Comparison of ENCODE assay signal across 11 cellular contexts in genomic region chr9:128396970-128397613, GRCh38. TPM values are rescaled to one million over a fixed set of nuclear protein-coding genes. Genes with fewer than 3 reads are reported as not detected.
DNase-seq lines count a peak whose midpoint lies in the region; ATAC-seq, FAIRE-seq and TF ChIP-seq lines count a peak whose summit lies in the region.
"Had no signal": no experiment of that assay in that cellular context is flagged by ENCODE, and none has a peak within 500 bp of the region (broad histone marks: within the 10 kb centered on the region; RNA-seq: fewer than 3 reads in every experiment).

No MANE protein-coding gene starts in this region.

- TF ChIP-seq CTCF in A549 (IDR thresholded peaks at IDR 0.05), result no peak
- no peak for TF ChIP-seq CTCF in NB4 (IDR thresholded peaks at IDR 0.05; ENCODE audit: low read depth, low read length)
- TF ChIP-seq CTCF in coronary artery (IDR thresholded peaks at IDR 0.05), result no peak
- no peak for TF ChIP-seq CTCF in lower lobe of right lung (IDR thresholded peaks at IDR 0.05)

- DNase-seq in A549 (ENCODE audit: low read depth in 1 of 2, low spot score in 1 of 2) (no peak), NB4 (ENCODE audit: low read depth) (peak; percentile 69), coronary artery (ENCODE audit: low spot score) (no peak), lower lobe of right lung (no peak), NCI-H1105 treated with DMSO at 0.1 percent for 48 hours (lab: John Stamatoyannopoulos, UW) (no peak), cerebellum (ENCODE audit: low spot score) (no peak)
- no peak for DNase-seq in stimulated activated naive CD8-positive, alpha-beta T cell treated with anti-CD3 and anti-CD28 coated beads, Interleukin-15, Interleukin-2, amounts not matched to agents 100 U/mL and 50 U/mL, for 24 hours
- DNase-seq: activated CD8-positive, alpha-beta T cell treated with anti-CD3 and anti-CD28 coated beads, Interleukin-2, amount 10 ng/mL, durations not matched to agents 7 days and 5 days; NCI-H1930 had no signal

- TF ChIP-seq EP300 in A549 (IDR thresholded peaks at IDR 0.05), result no peak

- H3K36me3 Mint-ChIP-seq in stimulated activated memory B cell treated with anti-CD40 and anti-IgM and Interleukin-4, amounts not matched to agents 10 μg/mL and 1 μg/mL and 100 μg/mL, for 72 hours, result peaks cover 11% of the 10 kb centered on the region

- FAIRE-seq in A549 (lab: Jason Lieb, UNC), result no peak
- FAIRE-seq: HTR-8/SVneo had no signal

- no peak overlapping the region for H3K27ac Mint-ChIP-seq in stimulated activated memory B cell treated with anti-CD40 and anti-IgM and Interleukin-4, amounts not matched to agents 10 μg/mL and 1 μg/mL and 100 μg/mL, for 72 hours
- H3K27ac Mint-ChIP-seq: activated CD8-positive, alpha-beta T cell treated with anti-CD3 and anti-CD28 coated beads, Interleukin-2, amount 10 ng/mL, durations not matched to agents 7 days and 5 days had no signal

- peak; percentile 44 to 51; a peak in 4 of 6 replicates for ATAC-seq in A549
- peak; percentile 62 to 73 for ATAC-seq in lower lobe of right lung
- ATAC-seq in stimulated activated naive CD8-positive, alpha-beta T cell treated with anti-CD3 and anti-CD28 coated beads, Interleukin-15, Interleukin-2, amounts not matched to agents 100 U/mL and 50 U/mL, for 24 hours, result no peak
- ATAC-seq in stimulated activated memory B cell treated with anti-CD40 and anti-IgM and Interleukin-4, amounts not matched to agents 10 μg/mL and 1 μg/mL and 100 μg/mL, for 72 hours, result no peak
- ATAC-seq: activated CD8-positive, alpha-beta T cell treated with anti-CD3 and anti-CD28 coated beads, Interleukin-2, amount 10 ng/mL, durations not matched to agents 7 days and 5 days had no signal

- CTCF ChIA-PET in A549 (lab: Yijun Ruan, JAX), result interaction anchor here (0.5 to 2.0 kb wide), 11 partner anchors 13 to 734 kb away, joined by 3 to 8 read pairs (median 4); partner anchors contain the start of gene URM1

- no peaks in the 10 kb centered on the region for H3K9me3 Mint-ChIP-seq in stimulated activated memory B cell treated with anti-CD40 and anti-IgM and Interleukin-4, amounts not matched to agents 10 μg/mL and 1 μg/mL and 100 μg/mL, for 72 hours

- H3K4me3 ChIP-seq in A549 (no peak overlapping the region), NB4 (ENCODE audit: low read depth, low read length) (no peak overlapping the region), coronary artery (peak overlapping the region; percentile 37), lower lobe of right lung (peak overlapping the region; percentile 14)

- no peaks in the 10 kb centered on the region for H3K9me3 ChIP-seq in A549
- no peaks in the 10 kb centered on the region for H3K9me3 ChIP-seq in lower lobe of right lung

- POLR2A ChIA-PET in A549 (lab: Yijun Ruan, JAX), result no interaction called here

- TF ChIP-seq RAD21 in A549 (conservative IDR thresholded peaks at IDR 0.05 in 1 of 2, IDR thresholded peaks at IDR 0.05 in 1 of 2), result no peak

- TF ChIP-seq POLR2A in A549 (IDR thresholded peaks at IDR 0.05; ENCODE audit: low read length) (no peak), NB4 (IDR thresholded peaks at IDR 0.05; ENCODE audit: extremely low read depth, insufficient read length) (no peak)

- no peaks in the 10 kb centered on the region for H3K4me1 ChIP-seq in A549
- peaks cover 5% of the 10 kb centered on the region for H3K4me1 ChIP-seq in lower lobe of right lung

- peaks cover 7% of the 10 kb centered on the region for H3K4me1 Mint-ChIP-seq in stimulated activated memory B cell treated with anti-CD40 and anti-IgM and Interleukin-4, amounts not matched to agents 10 μg/mL and 1 μg/mL and 100 μg/mL, for 72 hours

- H3K27me3 Mint-ChIP-seq in stimulated activated memory B cell treated with anti-CD40 and anti-IgM and Interleukin-4, amounts not matched to agents 10 μg/mL and 1 μg/mL and 100 μg/mL, for 72 hours, result no peaks in the 10 kb centered on the region

- peaks cover 5% of the 10 kb centered on the region for H3K36me3 ChIP-seq in lower lobe of right lung

- H3K4me2 ChIP-seq in A549, result no peak overlapping the region

- H3K27me3 ChIP-seq in lower lobe of right lung (ENCODE audit: low read depth), result no peaks in the 10 kb centered on the region

- no peak overlapping the region for H3K27ac ChIP-seq in A549
- peak overlapping the region in 1 of 2 donors; percentile 28 for H3K27ac ChIP-seq in coronary artery
- peak overlapping the region; percentile 31 for H3K27ac ChIP-seq in lower lobe of right lung

- WGBS in A549 (ENCODE audit: missing lambda C conversion rate), result 54% methylated on average over 19 of the region's 19 CpGs

- intact Hi-C loops in lower lobe of right lung (cut with DNase I), result no loop called here

- H3K4me3 Mint-ChIP-seq in stimulated activated memory B cell treated with anti-CD40 and anti-IgM and Interleukin-4, amounts not matched to agents 10 μg/mL and 1 μg/mL and 100 μg/mL, for 72 hours, result no peak overlapping the region
- H3K4me3 Mint-ChIP-seq: activated CD8-positive, alpha-beta T cell treated with anti-CD3 and anti-CD28 coated beads, Interleukin-2, amount 10 ng/mL, durations not matched to agents 7 days and 5 days had no signal

TF ChIP-seq in A549, 52 proteins besides CTCF, POLR2A, EP300 and RAD21:
- no peak for TF ChIP-seq TP53 (CRISPR knock-in tag; IDR thresholded peaks at IDR 0.05)
- TF ChIP-seq CHD2 (IDR thresholded peaks at IDR 0.05; ENCODE audit: low read length, partially characterized antibody), result no peak
- no peak for TF ChIP-seq SREBF2 (IDR thresholded peaks at IDR 0.05)
- TF ChIP-seq REST (IDR thresholded peaks at IDR 0.05), result no peak
- no peak for TF ChIP-seq RARB (CRISPR knock-in tag; IDR thresholded peaks at IDR 0.05)
- no peak for TF ChIP-seq CBX8 (IDR thresholded peaks at IDR 0.05)

RNA-seq across cellular contexts. Expression of gene CERCAM, which starts 23.6 kb away (rescaled TPM):
- polyA plus RNA-seq in A549 (2011; rRNA removed) (16.5 and 16.6 TPM in 2 replicates), A549 (2017; fragmentation: RNase III; extraction: RNeasy Plus Mini Kit Qiagen cat#74134 plus additional on column Dnase treatment) (26.1 to 33.3 TPM (median 28.5 TPM) in 3 replicates)
- polyA plus RNA-seq in A549 (2012; cell fraction: cytosol; rRNA removed), result 40.4 and 54.7 TPM in 2 replicates
- polyA plus RNA-seq in A549 (2012; cell fraction: nucleus; rRNA removed), result 77.9 and 93.5 TPM in 2 replicates
- polyA minus RNA-seq in A549 (2011; rRNA and poly(A)+ RNA removed), result 20.1 and 20.5 TPM in 2 replicates
- total RNA-seq in lower lobe of right lung (11.2 TPM), cerebellum (11.5 TPM)

RNA-seq across cellular contexts. Expression of gene URM1, which starts 25.9 kb away (rescaled TPM):
- 43.6 and 61.6 TPM in 2 replicates for polyA plus RNA-seq in A549 (2011; rRNA removed)
- 66.7 and 75.4 TPM in 2 replicates for polyA plus RNA-seq in A549 (2012; cell fraction: cytosol; rRNA removed)
- polyA plus RNA-seq in A549 (2012; cell fraction: nucleus; rRNA removed), result 71.3 and 83.4 TPM in 2 replicates
- 49.5 to 50.6 TPM (median 49.7 TPM) in 3 replicates for polyA plus RNA-seq in A549 (2017; fragmentation: RNase III; extraction: RNeasy Plus Mini Kit Qiagen cat#74134 plus additional on column Dnase treatment)
- 43.8 and 52.7 TPM in 2 replicates for polyA minus RNA-seq in A549 (2011; rRNA and poly(A)+ RNA removed)
- 49.0 TPM for total RNA-seq in lower lobe of right lung
- total RNA-seq in cerebellum, result 13.3 TPM

RNA-seq across cellular contexts. Expression of gene SLC27A4, which starts 56.8 kb away (rescaled TPM):
- polyA plus RNA-seq in A549 (2011; rRNA removed) (14.5 and 14.9 TPM in 2 replicates), A549 (2017; fragmentation: RNase III; extraction: RNeasy Plus Mini Kit Qiagen cat#74134 plus additional on column Dnase treatment) (26.1 to 27.0 TPM (median 26.4 TPM) in 3 replicates)
- 26.6 and 34.7 TPM in 2 replicates for polyA plus RNA-seq in A549 (2012; cell fraction: cytosol; rRNA removed)
- polyA plus RNA-seq in A549 (2012; cell fraction: nucleus; rRNA removed), result 47.8 and 63.4 TPM in 2 replicates
- 33.1 and 34.8 TPM in 2 replicates for polyA minus RNA-seq in A549 (2011; rRNA and poly(A)+ RNA removed)
- total RNA-seq in lower lobe of right lung (19.5 TPM), cerebellum (20.1 TPM)

RNA-seq across cellular contexts. Expression of gene ODF2, which starts 58.7 kb away (rescaled TPM):
- 22.9 and 24.7 TPM in 2 replicates for polyA plus RNA-seq in A549 (2011; rRNA removed)
- polyA plus RNA-seq in A549 (2012; cell fraction: cytosol; rRNA removed), result 23.0 and 24.6 TPM in 2 replicates
- polyA plus RNA-seq in A549 (2012; cell fraction: nucleus; rRNA removed), result 74.3 and 90.1 TPM in 2 replicates
- 29.6 to 32.0 TPM (median 30.5 TPM) in 3 replicates for polyA plus RNA-seq in A549 (2017; fragmentation: RNase III; extraction: RNeasy Plus Mini Kit Qiagen cat#74134 plus additional on column Dnase treatment)
- polyA minus RNA-seq in A549 (2011; rRNA and poly(A)+ RNA removed), result 13.6 and 14.4 TPM in 2 replicates
- total RNA-seq in lower lobe of right lung, result 20.3 TPM
- 29.1 TPM for total RNA-seq in cerebellum

Comparison
In these comparisons a context has a peak if more than half of its experiments do, and no peak if none do; other contexts are left out.
1. ATAC-seq: peak in A549 (2 of 2) and lower lobe of right lung (2 of 2); none in stimulated activated naive CD8-positive, alpha-beta T cell treated with anti-CD3 and anti-CD28 coated beads, Interleukin-15, Interleukin-2, amounts not matched to agents 100 U/mL and 50 U/mL, for 24 hours (single experiment) and stimulated activated memory B cell treated with anti-CD40 and anti-IgM and Interleukin-4, amounts not matched to agents 10 μg/mL and 1 μg/mL and 100 μg/mL, for 72 hours (single experiment).
2. H3K4me3 ChIP-seq: peak in coronary artery (single experiment) and lower lobe of right lung (single experiment); none in A549 (single experiment) and NB4 (single experiment).